ENCODE assay signal across 1 cellular context in genomic region chr17:57849874-57850754, GRCh38.
A peak's percentile ranks its signal among the peaks of the same experiment; 100 is the strongest.
TF ChIP-seq lines count a peak whose summit lies in the region.

Gene MRPS23 (minus strand): TSS chr17:57850044. CDS start chr17:57850010, 34 bp downstream.

TF ChIP-seq in HepG2, 621 proteins besides CTCF, POLR2A, EP300 and RAD21 (continued from another document and continues in another):
- TF ChIP-seq CHD4 (IDR thresholded peaks at IDR 0.05; ENCODE audit: borderline replicate concordance, low read length) (no peak), SNAPC2 (CRISPR knock-in tag; IDR thresholded peaks at IDR 0.05) (peak; percentile 95), NCOA5 (CRISPR knock-in tag; IDR thresholded peaks at IDR 0.05) (no peak), ZNF660 (CRISPR knock-in tag; IDR thresholded peaks at IDR 0.05; ENCODE audit: borderline replicate concordance, low read depth) (peak; percentile 3; the same call in 1 of the 2 replicates), MBNL3 (CRISPR knock-in tag; conservative IDR thresholded peaks at IDR 0.05) (no peak), ZFP82 (CRISPR knock-in tag; IDR thresholded peaks at IDR 0.05; ENCODE audit: borderline replicate concordance) (peak; percentile 92; the same call in 1 of the 2 replicates), ZNF883 (CRISPR knock-in tag; IDR thresholded peaks at IDR 0.05; ENCODE audit: not compliant biosample characterization) (peak; percentile 98), NFYC (CRISPR knock-in tag; IDR thresholded peaks at IDR 0.05) (peak; percentile 74), ZHX1 (CRISPR knock-in tag; IDR thresholded peaks at IDR 0.05; ENCODE audit: low read depth) (peak; percentile 98), PBX3 (CRISPR knock-in tag; IDR thresholded peaks at IDR 0.05; ENCODE audit: borderline replicate concordance) (no peak; the same call in 1 of the 2 replicates), ISX (CRISPR knock-in tag; conservative IDR thresholded peaks at IDR 0.05) (no peak; the same call in 1 of the 2 replicates), ZNF350 (CRISPR knock-in tag; IDR thresholded peaks at IDR 0.05; ENCODE audit: borderline replicate concordance, low read depth) (peak; percentile 100), SETDB1 (CRISPR knock-in tag; IDR thresholded peaks at IDR 0.05; ENCODE audit: borderline replicate concordance) (0 out of 2 replicates have a peak, but pooled peaks have one; percentile 51), ZNF225 (CRISPR knock-in tag; IDR thresholded peaks at IDR 0.05) (peak; percentile 98), MBD4 (IDR thresholded peaks at IDR 0.05; ENCODE audit: borderline replicate concordance, low read length) (no peak), ZNF329 (CRISPR knock-in tag; IDR thresholded peaks at IDR 0.05; ENCODE audit: low read depth) (peak; percentile 85), ZNF556 (CRISPR knock-in tag; IDR thresholded peaks at IDR 0.05; ENCODE audit: borderline replicate concordance) (peak; percentile 98), LRRFIP1 (CRISPR knock-in tag; conservative IDR thresholded peaks at IDR 0.05) (peak; percentile 88; the same call in 1 of the 2 replicates), ZSCAN21 (CRISPR knock-in tag; IDR thresholded peaks at IDR 0.05; ENCODE audit: borderline replicate concordance) (peak; percentile 91), PRMT3 (CRISPR knock-in tag; IDR thresholded peaks at IDR 0.05; ENCODE audit: borderline replicate concordance, low read depth) (no peak; the same call in 1 of the 2 replicates), FOXK2 (IDR thresholded peaks at IDR 0.05) (peak; percentile 89), SRY (CRISPR knock-in tag; IDR thresholded peaks at IDR 0.05) (peak; percentile 84), NR2F6 (IDR thresholded peaks at IDR 0.05) (no peak), NR2F6 (CRISPR knock-in tag; IDR thresholded peaks at IDR 0.05) (peak; percentile 86), ZNF510 (CRISPR knock-in tag; IDR thresholded peaks at IDR 0.05; ENCODE audit: low read depth) (0 out of 2 replicates have a peak, but pooled peaks have one; percentile 47), RBM39 (IDR thresholded peaks at IDR 0.05; ENCODE audit: low read depth, low read length, poor library complexity, severe bottlenecking) (peak; percentile 94), ZNF331 (CRISPR knock-in tag; IDR thresholded peaks at IDR 0.05) (peak; percentile 99), ZFP62 (CRISPR knock-in tag; IDR thresholded peaks at IDR 0.05) (no peak), ZMYM3 (CRISPR knock-in tag; IDR thresholded peaks at IDR 0.05) (peak; percentile 90), KMT2A (CRISPR knock-in tag; IDR thresholded peaks at IDR 0.05) (peak; percentile 100), SP1 (IDR thresholded peaks at IDR 0.05) (no peak), SP1 (CRISPR knock-in tag; IDR thresholded peaks at IDR 0.05) (peak; percentile 77), HNRNPH1 (optimal IDR thresholded peaks at IDR 0.05; ENCODE audit: low read depth, low read length) (peak; percentile 16), BRCA1 (CRISPR knock-in tag; IDR thresholded peaks at IDR 0.05) (no peak; the same call in 1 of the 2 replicates), MED13 (CRISPR knock-in tag; IDR thresholded peaks at IDR 0.05) (peak; percentile 89), RXRA (CRISPR knock-in tag; IDR thresholded peaks at IDR 0.05) (peak; percentile 94), REXO4 (CRISPR knock-in tag; IDR thresholded peaks at IDR 0.05; ENCODE audit: borderline replicate concordance) (no peak), ZNF639 (CRISPR knock-in tag; conservative IDR thresholded peaks at IDR 0.05) (peak; percentile 99), THAP11 (CRISPR knock-in tag; IDR thresholded peaks at IDR 0.05) (peak; percentile 97), JUNB (CRISPR knock-in tag; IDR thresholded peaks at IDR 0.05; ENCODE audit: borderline replicate concordance) (peak; percentile 57; the same call in 1 of the 2 replicates), ATF7-NPFF (CRISPR knock-in tag; IDR thresholded peaks at IDR 0.05; ENCODE audit: low read depth) (no peak; the same call in none of the 2 replicates), HMG20A (CRISPR knock-in tag; IDR thresholded peaks at IDR 0.05; ENCODE audit: borderline replicate concordance) (peak; percentile 61; the same call in 1 of the 2 replicates), NFATC3 (CRISPR knock-in tag; IDR thresholded peaks at IDR 0.05) (peak; percentile 98), CSRNP1 (CRISPR knock-in tag; IDR thresholded peaks at IDR 0.05) (peak; percentile 99), ATM (IDR thresholded peaks at IDR 0.05; ENCODE audit: borderline replicate concordance) (no peak), ZNF674 (CRISPR knock-in tag; IDR thresholded peaks at IDR 0.05; ENCODE audit: low read depth) (peak; percentile 97), EED (CRISPR knock-in tag; IDR thresholded peaks at IDR 0.05) (peak; percentile 94), ZC3H4 (CRISPR knock-in tag; IDR thresholded peaks at IDR 0.05; ENCODE audit: borderline replicate concordance) (peak; percentile 84), ZFP36 (IDR thresholded peaks at IDR 0.05; ENCODE audit: borderline replicate concordance, low read depth, low read length, partially characterized antibody) (no peak), SRF (IDR thresholded peaks at IDR 0.05; ENCODE audit: low read depth, low read length) (peak; percentile 98)
- TF ChIP-seq, protein P1, sequence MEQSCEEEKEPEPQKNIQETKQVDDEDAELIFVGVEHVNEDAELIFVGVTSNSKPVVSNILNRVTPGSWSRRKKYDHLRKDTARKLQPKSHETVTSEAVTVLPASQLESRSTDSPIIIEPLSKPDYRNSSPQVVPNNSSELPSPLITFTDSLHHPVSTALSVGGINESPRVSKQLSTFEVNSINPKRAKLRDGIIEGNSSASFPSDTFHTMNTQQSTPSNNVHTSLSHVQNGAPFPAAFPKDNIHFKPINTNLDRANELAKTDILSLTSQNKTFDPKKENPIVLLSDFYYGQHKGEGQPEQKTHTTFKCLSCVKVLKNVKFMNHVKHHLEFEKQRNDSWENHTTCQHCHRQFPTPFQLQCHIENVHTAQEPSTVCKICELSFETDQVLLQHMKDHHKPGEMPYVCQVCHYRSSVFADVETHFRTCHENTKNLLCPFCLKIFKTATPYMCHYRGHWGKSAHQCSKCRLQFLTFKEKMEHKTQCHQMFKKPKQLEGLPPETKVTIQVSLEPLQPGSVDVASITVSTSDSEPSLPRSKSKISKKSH (CRISPR knock-in tag; IDR thresholded peaks at IDR 0.05; ENCODE audit: borderline replicate concordance) = peak; percentile 77; the same call in 1 of the 2 replicates
- TF ChIP-seq, protein P2, sequence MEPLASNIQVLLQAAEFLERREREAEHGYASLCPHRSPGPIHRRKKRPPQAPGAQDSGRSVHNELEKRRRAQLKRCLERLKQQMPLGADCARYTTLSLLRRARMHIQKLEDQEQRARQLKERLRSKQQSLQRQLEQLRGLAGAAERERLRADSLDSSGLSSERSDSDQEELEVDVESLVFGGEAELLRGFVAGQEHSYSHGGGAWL (CRISPR knock-in tag; IDR thresholded peaks at IDR 0.05) = peak; percentile 90
- TF ChIP-seq, protein P3, sequence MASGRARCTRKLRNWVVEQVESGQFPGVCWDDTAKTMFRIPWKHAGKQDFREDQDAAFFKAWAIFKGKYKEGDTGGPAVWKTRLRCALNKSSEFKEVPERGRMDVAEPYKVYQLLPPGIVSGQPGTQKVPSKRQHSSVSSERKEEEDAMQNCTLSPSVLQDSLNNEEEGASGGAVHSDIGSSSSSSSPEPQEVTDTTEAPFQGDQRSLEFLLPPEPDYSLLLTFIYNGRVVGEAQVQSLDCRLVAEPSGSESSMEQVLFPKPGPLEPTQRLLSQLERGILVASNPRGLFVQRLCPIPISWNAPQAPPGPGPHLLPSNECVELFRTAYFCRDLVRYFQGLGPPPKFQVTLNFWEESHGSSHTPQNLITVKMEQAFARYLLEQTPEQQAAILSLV (CRISPR knock-in tag; IDR thresholded peaks at IDR 0.05; ENCODE audit: borderline replicate concordance) = peak; percentile 100
- TF ChIP-seq, protein P4, sequence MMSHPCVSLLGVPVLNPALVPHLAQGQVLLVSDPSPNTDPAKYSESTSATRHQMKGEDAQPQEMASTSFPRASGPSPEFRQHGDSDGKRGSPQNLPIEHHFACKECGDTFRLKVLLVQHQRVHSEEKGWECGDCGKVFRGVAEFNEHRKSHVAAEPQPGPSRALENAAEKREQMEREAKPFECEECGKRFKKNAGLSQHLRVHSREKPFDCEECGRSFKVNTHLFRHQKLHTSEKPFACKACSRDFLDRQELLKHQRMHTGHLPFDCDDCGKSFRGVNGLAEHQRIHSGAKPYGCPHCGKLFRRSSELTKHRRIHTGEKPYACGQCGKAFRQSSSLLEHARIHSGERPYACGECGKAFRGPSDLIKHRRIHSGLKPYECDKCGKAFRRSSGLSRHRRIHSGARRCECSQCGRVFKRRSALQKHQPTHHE (CRISPR knock-in tag; IDR thresholded peaks at IDR 0.05; ENCODE audit: borderline replicate concordance) = peak; percentile 95
